ENCODE assay signal across 10 cellular contexts in the genomic region with DNA sequence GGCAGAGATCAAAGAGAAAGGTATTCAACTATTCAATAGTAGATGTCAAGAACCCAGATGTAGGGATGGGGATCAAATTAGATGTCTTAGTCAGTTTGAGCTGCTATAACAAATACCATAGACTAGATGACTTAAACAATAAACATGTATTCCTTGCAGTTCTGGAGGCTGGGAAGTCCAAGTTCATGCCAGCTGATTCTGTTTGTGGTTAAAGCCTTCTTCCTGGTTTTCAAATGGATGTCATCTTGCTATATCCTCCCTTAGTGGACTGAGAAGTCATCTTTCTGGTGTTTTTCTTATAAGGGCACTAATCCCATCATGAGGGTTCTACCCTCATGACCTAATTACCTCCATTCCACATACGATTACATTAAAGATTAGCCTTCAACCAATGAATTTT. TPM values are rescaled to one million over a fixed set of nuclear protein-coding genes. Genes with fewer than 3 reads are reported as not detected.
"Had no signal": no experiment of that assay in that cellular context is flagged by ENCODE, and none has a peak within 500 bp of the region (broad histone marks: within the 10 kb centered on the region; RNA-seq: fewer than 3 reads in every experiment).

No MANE protein-coding gene starts in this region.

- H3K27ac ChIP-seq: HL-60, KMS-11 had no signal

- H3K36me3 Mint-ChIP-seq: IgD-negative memory B cell had no signal

- H3K9ac ChIP-seq: KMS-11 had no signal

- H3K4me3 ChIP-seq: K562 had no signal

- H3K27ac Mint-ChIP-seq: IgD-negative memory B cell had no signal

- H3K4me2 ChIP-seq: KMS-11 had no signal

- FAIRE-seq: HTR-8/SVneo, K562 had no signal

- H3K4me3 Mint-ChIP-seq: IgD-negative memory B cell had no signal

- DNase-seq: IMR-90, KBM-7, KG1 had no signal

- H3K27me3 Mint-ChIP-seq: IgD-negative memory B cell had no signal

- ATAC-seq: K562 had no signal

RNA-seq across cellular contexts. Expression of a gene that starts 19.5 kb away (rescaled TPM):
- polyA plus RNA-seq: IgD-negative memory B cell had no signal

RNA-seq across cellular contexts. Expression of a gene that starts 50.5 kb away (rescaled TPM):
- total RNA-seq: HT-29, HT1080, IMR-90, K562 had no signal
- polyA plus RNA-seq: IgD-negative memory B cell, IMR-90, K562 had no signal
